In genomic region chr1:180270767-180271639, GRCh38 we compare ENCODE assay signal across 11 cellular contexts. TPM values are rescaled to one million over a fixed set of nuclear protein-coding genes. Genes with fewer than 3 reads are reported as not detected.
A peak's percentile ranks its signal among the peaks of the same experiment; 100 is the strongest.
DNase-seq lines count a peak whose midpoint lies in the region; ATAC-seq, FAIRE-seq and TF ChIP-seq lines count a peak whose summit lies in the region.
"Had no signal": no experiment of that assay in that cellular context is flagged by ENCODE, and none has a peak within 500 bp of the region (broad histone marks: within the 10 kb centered on the region; RNA-seq: fewer than 3 reads in every experiment).

No MANE protein-coding gene starts in this region.

- peaks cover 0 to 6% (median 0%) of the 10 kb centered on the region in 12 donors for H3K4me1 ChIP-seq in heart left ventricle
- no peaks in the 10 kb centered on the region for H3K4me1 ChIP-seq in left ventricle myocardium inferior
- no peaks in the 10 kb centered on the region for H3K4me1 ChIP-seq in left lung
- H3K4me1 ChIP-seq in aorta (ENCODE audit: control insufficient read depth in 1 of 2, insufficient read depth in 2 of 2, low read length in 2 of 2) = no peaks in the 10 kb centered on the region

- H3K4me3 ChIP-seq in heart left ventricle = no peak overlapping the region
- no peak overlapping the region for H3K4me3 ChIP-seq in left ventricle myocardium inferior
- no peak overlapping the region for H3K4me3 ChIP-seq in bronchial epithelial cell (ENCODE audit: low read depth, low read length)
- no peak overlapping the region for H3K4me3 ChIP-seq in left lung
- no peak overlapping the region for H3K4me3 ChIP-seq in aorta (ENCODE audit: low read length in 2 of 2)
- H3K4me3 ChIP-seq: GM12878 had no signal

- no peak overlapping the region for H3K27ac ChIP-seq in heart left ventricle
- no peak overlapping the region for H3K27ac ChIP-seq in left ventricle myocardium inferior (replicated peaks)
- H3K27ac ChIP-seq in left lung = no peak overlapping the region
- no peak overlapping the region for H3K27ac ChIP-seq in aorta (ENCODE audit: low read depth in 1 of 2, low read length in 2 of 2)

- H3K36me3 ChIP-seq in heart left ventricle = peaks cover 0 to 18% (median 0%) of the 10 kb centered on the region in 9 donors
- H3K36me3 ChIP-seq in left ventricle myocardium inferior = peaks cover 15% of the 10 kb centered on the region
- peaks cover 1% of the 10 kb centered on the region for H3K36me3 ChIP-seq in bronchial epithelial cell (ENCODE audit: control insufficient read depth, insufficient read depth, low read length)
- H3K36me3 ChIP-seq in left lung = peaks cover 0 to 24% of the 10 kb centered on the region in 2 donors
- H3K36me3 ChIP-seq in aorta (ENCODE audit: control insufficient read depth in 1 of 2, insufficient read depth in 2 of 2, low read length in 1 of 2) = peaks cover 0 to 2% of the 10 kb centered on the region in 2 donors

- FAIRE-seq in bronchial epithelial cell (lab: Jason Lieb, UNC) = peak; percentile 47
- FAIRE-seq: GM12878 had no signal

- ATAC-seq in heart left ventricle = peak in 3 of 4 donors; percentile 23 to 76 (median 23)
- peak; percentile 19 for ATAC-seq in left lung
- no peak for ATAC-seq in aorta (ENCODE audit: low FRiP score)
- no peak for ATAC-seq in GM19035 (IDR thresholded peaks at IDR 0.05; ENCODE audit: unreplicated experiment)
- ATAC-seq in HG03342 (IDR thresholded peaks at IDR 0.05; ENCODE audit: unreplicated experiment) = no peak

- H3K9me3 ChIP-seq in heart left ventricle (no peaks in the 10 kb centered on the region), left ventricle myocardium inferior (replicated peaks) (no peaks in the 10 kb centered on the region), left lung (no peaks in the 10 kb centered on the region), aorta (ENCODE audit: control insufficient read depth, low read length) (no peaks in the 10 kb centered on the region)

- TF ChIP-seq POLR2A in heart left ventricle (IDR thresholded peaks at IDR 0.05) = no peak

- H3K27me3 ChIP-seq in heart left ventricle = no peaks in the 10 kb centered on the region
- H3K27me3 ChIP-seq in left ventricle myocardium inferior (ENCODE audit: low read depth) = no peaks in the 10 kb centered on the region
- no peaks in the 10 kb centered on the region for H3K27me3 ChIP-seq in bronchial epithelial cell (ENCODE audit: control insufficient read depth, insufficient read depth, low read length)
- no peaks in the 10 kb centered on the region for H3K27me3 ChIP-seq in left lung
- no peaks in the 10 kb centered on the region for H3K27me3 ChIP-seq in aorta (ENCODE audit: control insufficient read depth in 1 of 2, insufficient read depth in 2 of 2, low read length in 1 of 2)

- 69 to 80% (median 73%) methylated on average over 14 to 18 of the region's 18 CpGs for WGBS in heart left ventricle, 4 donors
- WGBS in aorta, 2 donors = 72 to 80% methylated on average over 18 of the region's 18 CpGs

- intact Hi-C loops in heart left ventricle (cut with DNase I) (no loop called here), left ventricle myocardium inferior (cut with micrococcal nuclease) (no loop called here), left lung (cut with DNase I) (no loop called here), aorta (cut with DNase I) (no loop called here)

- DNase-seq in heart left ventricle = peak in 2 of 5 donors; percentile 16 to 42
- no peak for DNase-seq in left ventricle myocardium inferior
- no peak for DNase-seq in bronchial epithelial cell (ENCODE audit: low read depth)
- no peak for DNase-seq in left lung
- peak; percentile 38 to 49 for DNase-seq in aorta
- DNase-seq in NCI-H1105 (lab: John Stamatoyannopoulos, UW) = no peak
- DNase-seq: effector memory CD4-positive, alpha-beta T cell; NCI-H2227 treated with DMSO at 0.1 percent for 48 hours had no signal

- TF ChIP-seq CTCF in heart left ventricle (IDR thresholded peaks at IDR 0.05) (no peak), left ventricle myocardium inferior (IDR thresholded peaks at IDR 0.05; ENCODE audit: borderline replicate concordance) (no peak), bronchial epithelial cell (IDR thresholded peaks at IDR 0.05; ENCODE audit: insufficient read depth, low read length, severe bottlenecking) (no peak), left lung (IDR thresholded peaks at IDR 0.05) (no peak)

RNA-seq across cellular contexts. Expression of gene LHX4, which starts 40.9 kb away (rescaled TPM):
- total RNA-seq in heart left ventricle = not detected
- not detected for polyA plus RNA-seq in heart left ventricle
- not detected for total RNA-seq in left ventricle myocardium inferior
- under 0.01 TPM in 2 replicates for total RNA-seq in bronchial epithelial cell
- total RNA-seq in left lung = under 1 TPM; 0.03 to 0.08 TPM
- total RNA-seq in aorta = not detected
- under 1 TPM; 0.05 to 0.25 TPM for polyA plus RNA-seq in aorta
- total RNA-seq: GM12878 had no signal

Comparison
In these comparisons a context has a peak if more than half of its experiments do, and no peak if none do; other contexts are left out.
1. ATAC-seq: peak in heart left ventricle (3 of 4) and left lung (single experiment); none in aorta (single experiment), GM19035 (single experiment) and HG03342 (single experiment).
2. DNase-seq: peak in aorta (2 of 2); none in left ventricle myocardium inferior (single experiment), bronchial epithelial cell (single experiment), left lung (0 of 2) and NCI-H1105 (single experiment).